18 cellular contexts compared by ENCODE assay signal in genomic region chr6:4264076-4264475, GRCh38.
DNase-seq lines count a peak whose midpoint lies in the region; ATAC-seq and TF ChIP-seq lines count a peak whose summit lies in the region.
"Had no signal": no experiment of that assay in that cellular context is flagged by ENCODE, and none has a peak within 500 bp of the region (broad histone marks: within the 10 kb centered on the region; RNA-seq: fewer than 3 reads in every experiment).

No MANE protein-coding gene starts in this region.

- no peak overlapping the region for H3K4ac ChIP-seq in mesenchymal stem cell (ENCODE audit: low read depth in 1 of 2, low read length in 2 of 2)

- H2AK5ac ChIP-seq in mesenchymal stem cell (ENCODE audit: low read length, severe bottlenecking): no peak overlapping the region

- no peak overlapping the region for H3K27ac ChIP-seq in mesenchymal stem cell (ENCODE audit: low read length, poor library complexity, severe bottlenecking)
- H3K27ac ChIP-seq: BLaER1 treated with 17β-estradiol and CSF1 and Interleukin-3, amounts not matched to agents 10 nM and 100 nM; HL-60 had no signal

- peak; percentile 44 for DNase-seq in EL
- DNase-seq in M059J (ENCODE audit: low read depth): peak; percentile 52
- peak; percentile 57 for DNase-seq in epithelial cell of esophagus (ENCODE audit: low read depth)
- peak; percentile 30 for DNase-seq in mesenchymal stem cell
- no peak for DNase-seq in T1000 (lab: John Stamatoyannopoulos, UW)
- DNase-seq in NK-92 (lab: John Stamatoyannopoulos, UW; ENCODE audit: unreplicated experiment): no peak
- DNase-seq: Calu3; CD8-positive, alpha-beta T cell; DMS79 treated with DMSO at 0.1 percent for 48 hours; GF-D8; GOT3; H7; HFFc6; IMR-90 had no signal

- H3K4me3 ChIP-seq in epithelial cell of esophagus (ENCODE audit: low read length): no peak overlapping the region
- H3K4me3 ChIP-seq in mesenchymal stem cell (ENCODE audit: insufficient read depth in 1 of 2, low read depth in 1 of 2, low read length in 2 of 2): no peak overlapping the region
- H3K4me3 ChIP-seq: BLaER1 treated with 17β-estradiol and CSF1 and Interleukin-3, amounts not matched to agents 10 nM and 100 nM had no signal

- no peak overlapping the region for H3K23ac ChIP-seq in mesenchymal stem cell (ENCODE audit: low read length in 2 of 2)

- H3K79me1 ChIP-seq in mesenchymal stem cell (replicated peaks; ENCODE audit: low read length, poor library complexity, severe bottlenecking): no peaks in the 10 kb centered on the region

- H3K9me3 ChIP-seq in mesenchymal stem cell (ENCODE audit: control insufficient read depth, low read length): no peaks in the 10 kb centered on the region
- H3K9me3 ChIP-seq: BLaER1 treated with 17β-estradiol and CSF1 and Interleukin-3, amounts not matched to agents 10 nM and 100 nM had no signal

- no peak overlapping the region for H2BK12ac ChIP-seq in mesenchymal stem cell (ENCODE audit: low read length in 2 of 2)

- H2BK120ac ChIP-seq in mesenchymal stem cell (ENCODE audit: low read depth, low read length): no peak overlapping the region

- no peak for ATAC-seq in GM18498 (IDR thresholded peaks at IDR 0.05; ENCODE audit: unreplicated experiment)
- ATAC-seq: CD8-positive, alpha-beta T cell; HCT116 had no signal

- H3K14ac ChIP-seq in mesenchymal stem cell (ENCODE audit: low read length in 2 of 2): no peak overlapping the region

- no peak overlapping the region for H2BK5ac ChIP-seq in mesenchymal stem cell (ENCODE audit: low read depth, low read length, poor library complexity, severe bottlenecking)

- H4K91ac ChIP-seq in mesenchymal stem cell (ENCODE audit: low read length): no peak overlapping the region

- no peak overlapping the region for H3K4me2 ChIP-seq in mesenchymal stem cell (ENCODE audit: low read length, poor library complexity, severe bottlenecking)
- H3K4me2 ChIP-seq: BLaER1 treated with 17β-estradiol and CSF1 and Interleukin-3, amounts not matched to agents 10 nM and 100 nM had no signal

- no peaks in the 10 kb centered on the region for H3K36me3 ChIP-seq in mesenchymal stem cell (ENCODE audit: control insufficient read depth in 1 of 2, insufficient read depth in 2 of 2, low read depth in 1 of 2, low read length in 2 of 2)
- H3K36me3 ChIP-seq: BLaER1 treated with 17β-estradiol and CSF1 and Interleukin-3, amounts not matched to agents 10 nM and 100 nM had no signal

- no peak overlapping the region for H2BK15ac ChIP-seq in mesenchymal stem cell (ENCODE audit: low read depth, poor library complexity, severe bottlenecking)

- no peaks in the 10 kb centered on the region for H3K4me1 ChIP-seq in mesenchymal stem cell (ENCODE audit: control insufficient read depth, insufficient read depth, low read depth, low read length)
- H3K4me1 ChIP-seq: BLaER1 treated with 17β-estradiol and CSF1 and Interleukin-3, amounts not matched to agents 10 nM and 100 nM had no signal

- 72% methylated on average over 3 of the region's 3 CpGs for WGBS in mesenchymal stem cell

- TF ChIP-seq CTCF in epithelial cell of esophagus (IDR thresholded peaks at IDR 0.05; ENCODE audit: insufficient read depth, low read depth, low read length, missing control alignments): no peak

- no peak overlapping the region for H3K18ac ChIP-seq in mesenchymal stem cell (ENCODE audit: low read depth in 1 of 2, low read length in 2 of 2)

- peaks cover 2 to 17% of the 10 kb centered on the region in 2 experiments for H3K27me3 ChIP-seq in mesenchymal stem cell (ENCODE audit: control insufficient read depth in 1 of 2, insufficient read depth in 1 of 2, low read length in 2 of 2)
- H3K27me3 ChIP-seq: BLaER1 treated with 17β-estradiol and CSF1 and Interleukin-3, amounts not matched to agents 10 nM and 100 nM had no signal

- H2AFZ ChIP-seq in mesenchymal stem cell (ENCODE audit: low read depth, low read length): no peak overlapping the region

- no peak overlapping the region for H4K8ac ChIP-seq in mesenchymal stem cell (ENCODE audit: low read length)

- no peak overlapping the region for H3K9ac ChIP-seq in mesenchymal stem cell (ENCODE audit: low read length)
- H3K9ac ChIP-seq: BLaER1 treated with 17β-estradiol and CSF1 and Interleukin-3, amounts not matched to agents 10 nM and 100 nM had no signal

Comparison
In these comparisons a context has a peak if more than half of its experiments do, and no peak if none do; other contexts are left out.
1. DNase-seq: peak in EL (single experiment), M059J (single experiment), epithelial cell of esophagus (single experiment) and mesenchymal stem cell (single experiment); none in T1000 (single experiment) and NK-92 (single experiment).